ENCODE assay signal across 11 cellular contexts in genomic region chr12:32753605-32754004, GRCh38. TPM values are rescaled to one million over a fixed set of nuclear protein-coding genes. Genes with fewer than 3 reads are reported as not detected.
DNase-seq lines count a peak whose midpoint lies in the region; ATAC-seq and TF ChIP-seq lines count a peak whose summit lies in the region.
"Had no signal": no experiment of that assay in that cellular context is flagged by ENCODE, and none has a peak within 500 bp of the region (broad histone marks: within the 10 kb centered on the region; RNA-seq: fewer than 3 reads in every experiment).

No MANE protein-coding gene starts in this region.

- H3K9ac ChIP-seq in SK-N-SH (peak overlapping the region; percentile 94), endodermal cell (ENCODE audit: extremely low read depth, low read length, poor library complexity, severe bottlenecking) (peak overlapping the region; percentile 1), parathyroid adenoma (no peak overlapping the region)

- H3K4me2 ChIP-seq in SK-N-SH: peak overlapping the region; percentile 87
- peak overlapping the region; percentile 87 for H3K4me2 ChIP-seq in OCI-LY7 (ENCODE audit: low read length)
- H3K4me2 ChIP-seq in parathyroid adenoma (ENCODE audit: low read length): peak overlapping the region; percentile 95

- peaks cover 21% of the 10 kb centered on the region for H3K4me1 Mint-ChIP-seq in endodermal cell

- TF ChIP-seq RAD21 in SK-N-SH (IDR thresholded peaks at IDR 0.05; ENCODE audit: low read length): no peak

- no peak for ATAC-seq in SK-N-SH treated with all-trans-retinoic acid at 6 μM for 48 hours
- ATAC-seq: pancreas had no signal

- no peak for TF ChIP-seq CTCF in SK-N-SH (IDR thresholded peaks at IDR 0.05)
- no peak for TF ChIP-seq CTCF in OCI-LY7 (conservative IDR thresholded peaks at IDR 0.05; ENCODE audit: low read length)
- no peak for TF ChIP-seq CTCF in endodermal cell (conservative IDR thresholded peaks at IDR 0.05)
- no peak for TF ChIP-seq CTCF in parathyroid adenoma (IDR thresholded peaks at IDR 0.05)

- TF ChIP-seq EP300 in SK-N-SH (IDR thresholded peaks at IDR 0.05; ENCODE audit: borderline replicate concordance in 1 of 2, low read depth in 1 of 2, low read length in 1 of 2): no peak

- H4K20me1 ChIP-seq in SK-N-SH (ENCODE audit: insufficient read depth) (no peaks in the 10 kb centered on the region), OCI-LY7 (ENCODE audit: insufficient read depth, low read length) (0 out of 2 replicates have a peak, but pooled peaks cover 6% of the 10 kb centered on the region)

- H3K79me2 ChIP-seq in SK-N-SH (ENCODE audit: insufficient read depth) (peaks cover 29% of the 10 kb centered on the region), OCI-LY7 (ENCODE audit: insufficient read depth, low read depth, low read length) (peaks cover 31% of the 10 kb centered on the region), parathyroid adenoma (peaks cover 2% of the 10 kb centered on the region)

- peak overlapping the region; percentile 32 for H3K27ac Mint-ChIP-seq in endodermal cell

- peaks cover 10% of the 10 kb centered on the region for H3F3A ChIP-seq in SK-N-SH (replicated peaks; ENCODE audit: insufficient read depth)

- H3K9me3 Mint-ChIP-seq in endodermal cell: no peaks in the 10 kb centered on the region

- no peak overlapping the region for H2AFZ ChIP-seq in SK-N-SH (ENCODE audit: low read depth)
- no peak overlapping the region for H2AFZ ChIP-seq in OCI-LY7 (ENCODE audit: low read length)
- no peak overlapping the region for H2AFZ ChIP-seq in parathyroid adenoma

- H3K27me3 Mint-ChIP-seq in endodermal cell (ENCODE audit: insufficient read depth): no peaks in the 10 kb centered on the region

- intact Hi-C loops in OCI-LY7 (cut with micrococcal nuclease; ENCODE audit: unreplicated experiment): loop anchor here (2.0 kb wide), 1 partner anchor 75 kb away; the partner anchor contains the start of gene DNM1L

- BruUV-seq in OCI-LY7 (replicated peaks; lab: Mats Ljungman, UMichigan): no TSS peak

- H3K4me1 ChIP-seq in SK-N-SH (ENCODE audit: control insufficient read depth in 1 of 2, insufficient read depth in 2 of 2, low read depth in 1 of 2, low read length in 1 of 2) (peaks cover 9 to 12% of the 10 kb centered on the region in 2 experiments; a peak in 1 of 4 replicates), OCI-LY7 (ENCODE audit: insufficient read depth, low read length, poor library complexity, severe bottlenecking) (peaks cover 22% of the 10 kb centered on the region), endodermal cell (ENCODE audit: control insufficient read depth, insufficient read depth, low read length) (peaks cover 6% of the 10 kb centered on the region), parathyroid adenoma (no peaks in the 10 kb centered on the region)

- H3K4me3 ChIP-seq in SK-N-SH (ENCODE audit: low read depth in 2 of 2, low read length in 1 of 2) (peak overlapping the region; percentile 87 to 97; a peak in 2 of 4 replicates), OCI-LY7 (ENCODE audit: low read depth, low read length, poor library complexity, severe bottlenecking) (peak overlapping the region; percentile 85), endodermal cell (ENCODE audit: low read length) (peak overlapping the region; percentile 94), parathyroid adenoma (ENCODE audit: low read depth, low read length) (peak overlapping the region; percentile 43)

- WGBS in SK-N-SH (ENCODE audit: low lambda C conversion rate): 81% methylated on average over 4 of the region's 4 CpGs
- 80 to 89% methylated on average over 1 to 3 of the region's 4 CpGs for WGBS in endodermal cell (ENCODE audit: insufficient coverage in 1 of 2, insufficient read length in 1 of 2), 2 experiments

- H3K4me3 Mint-ChIP-seq in endodermal cell: peak overlapping the region; percentile 95

- DNase-seq in SK-N-SH (no peak), OCI-LY7 (ENCODE audit: low spot score) (no peak), endodermal cell (no peak), superior temporal gyrus (ENCODE audit: extremely low spot score) (no peak), iPS-NIHi11 (ENCODE audit: low spot score) (no peak)
- no peak for DNase-seq in activated CD4-positive, CD25-positive, alpha-beta regulatory T cell (lab: John Stamatoyannopoulos, UW)
- DNase-seq: NCI-H510A treated with DMSO at 0.1 percent for 48 hours, pancreas had no signal

- H3K27ac ChIP-seq in SK-N-SH (ENCODE audit: low read depth in 2 of 2, low read length in 1 of 2) (no peak overlapping the region), OCI-LY7 (ENCODE audit: low read depth, low read length, poor library complexity, severe bottlenecking) (no peak overlapping the region), endodermal cell (ENCODE audit: low read depth, low read length) (no peak overlapping the region), parathyroid adenoma (no peak overlapping the region)
- H3K27ac ChIP-seq: 22Rv1, pancreas had no signal

- H3K9me2 ChIP-seq in SK-N-SH (no peaks in the 10 kb centered on the region), OCI-LY7 (ENCODE audit: insufficient read depth, low read length) (no peaks in the 10 kb centered on the region)

- H3K27me3 ChIP-seq in SK-N-SH (ENCODE audit: insufficient read depth) (no peaks in the 10 kb centered on the region), endodermal cell (ENCODE audit: control insufficient read depth, insufficient read depth, low read length, poor library complexity, severe bottlenecking) (no peaks in the 10 kb centered on the region), parathyroid adenoma (ENCODE audit: control insufficient read depth, insufficient read depth, low read length) (no peaks in the 10 kb centered on the region)
- H3K27me3 ChIP-seq: pancreas had no signal

- H3K36me3 ChIP-seq in SK-N-SH (replicated peaks in 1 of 2; ENCODE audit: control insufficient read depth in 1 of 2, insufficient read depth in 2 of 2, low read length in 1 of 2) (peaks cover 35 to 44% of the 10 kb centered on the region in 2 experiments), OCI-LY7 (ENCODE audit: insufficient read depth, low read length) (peaks cover 56% of the 10 kb centered on the region), endodermal cell (ENCODE audit: control insufficient read depth, insufficient read depth, low read length) (peaks cover 54% of the 10 kb centered on the region), parathyroid adenoma (ENCODE audit: control insufficient read depth, insufficient read depth, low read length) (no peaks in the 10 kb centered on the region)

- H3K36me3 Mint-ChIP-seq in endodermal cell (ENCODE audit: low read depth): peaks cover 50% of the 10 kb centered on the region

- CTCF ChIA-PET in SK-N-SH (lab: Yijun Ruan, JAX) (interaction anchor here (1.2 to 3.6 kb wide), 5 partner anchors 9 to 91 kb away, joined by 3 to 28 read pairs (median 26); partner anchors contain the start of gene DNM1L), OCI-LY7 (lab: Charles Lee; ENCODE audit: unreplicated experiment) (no interaction called here)

- POLR2A ChIA-PET in SK-N-SH (lab: Yijun Ruan, JAX) (no interaction called here), OCI-LY7 (lab: Charles Lee) (no interaction called here)

- H3K9me3 ChIP-seq in SK-N-SH (no peaks in the 10 kb centered on the region), OCI-LY7 (ENCODE audit: low read length) (no peaks in the 10 kb centered on the region), endodermal cell (ENCODE audit: control insufficient read depth, low read length) (no peaks in the 10 kb centered on the region), parathyroid adenoma (ENCODE audit: control insufficient read depth, low read length) (no peaks in the 10 kb centered on the region)
- H3K9me3 ChIP-seq: pancreas had no signal

TF ChIP-seq in SK-N-SH, 30 proteins besides CTCF, POLR2A, EP300 and RAD21 (continues in another document):
- TF ChIP-seq GATA2 (CRISPR knock-in tag; IDR thresholded peaks at IDR 0.05): no peak
- no peak for TF ChIP-seq SIN3A (IDR thresholded peaks at IDR 0.05; ENCODE audit: borderline replicate concordance, low read depth, low read length)
- TF ChIP-seq FOXJ3 (CRISPR knock-in tag; IDR thresholded peaks at IDR 0.05): no peak
- no peak for TF ChIP-seq TCF12 (IDR thresholded peaks at IDR 0.05)

TF ChIP-seq in SK-N-SH treated with all-trans-retinoic acid at 6 μM for 48 hours, 23 proteins besides CTCF, POLR2A, EP300 and RAD21 (continues in another document):
- TF ChIP-seq ISL1 (CRISPR knock-in tag; IDR thresholded peaks at IDR 0.05) (no peak), RARB (CRISPR knock-in tag; IDR thresholded peaks at IDR 0.05) (no peak), ZFP30 (CRISPR knock-in tag; IDR thresholded peaks at IDR 0.05) (no peak), ZNF565 (CRISPR knock-in tag; conservative IDR thresholded peaks at IDR 0.05; ENCODE audit: low read depth) (no peak), ZC3H10 (CRISPR knock-in tag; IDR thresholded peaks at IDR 0.05) (no peak), ZFP3 (CRISPR knock-in tag; IDR thresholded peaks at IDR 0.05) (no peak)
- TF ChIP-seq, protein P1, sequence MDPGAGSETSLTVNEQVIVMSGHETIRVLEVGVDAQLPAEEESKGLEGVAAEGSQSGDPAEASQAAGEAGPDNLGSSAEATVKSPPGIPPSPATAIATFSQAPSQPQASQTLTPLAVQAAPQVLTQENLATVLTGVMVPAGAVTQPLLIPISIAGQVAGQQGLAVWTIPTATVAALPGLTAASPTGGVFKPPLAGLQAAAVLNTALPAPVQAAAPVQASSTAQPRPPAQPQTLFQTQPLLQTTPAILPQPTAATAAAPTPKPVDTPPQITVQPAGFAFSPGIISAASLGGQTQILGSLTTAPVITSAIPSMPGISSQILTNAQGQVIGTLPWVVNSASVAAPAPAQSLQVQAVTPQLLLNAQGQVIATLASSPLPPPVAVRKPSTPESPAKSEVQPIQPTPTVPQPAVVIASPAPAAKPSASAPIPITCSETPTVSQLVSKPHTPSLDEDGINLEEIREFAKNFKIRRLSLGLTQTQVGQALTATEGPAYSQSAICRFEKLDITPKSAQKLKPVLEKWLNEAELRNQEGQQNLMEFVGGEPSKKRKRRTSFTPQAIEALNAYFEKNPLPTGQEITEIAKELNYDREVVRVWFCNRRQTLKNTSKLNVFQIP (CRISPR knock-in tag; IDR thresholded peaks at IDR 0.05; ENCODE audit: borderline replicate concordance, low read depth): no peak

RNA-seq across cellular contexts. Expression of gene YARS2, which starts 2.1 kb away (rescaled TPM):
- 14.3 and 16.5 TPM in 2 replicates for polyA plus RNA-seq in SK-N-SH (2012; rRNA removed)
- polyA plus RNA-seq in SK-N-SH (2012; cell fraction: cytosol; rRNA removed): 13.4 and 14.3 TPM in 2 replicates
- 9.4 and 13.2 TPM in 2 replicates for polyA plus RNA-seq in SK-N-SH (2012; cell fraction: nucleus; rRNA removed)
- 39.0 and 42.8 TPM in 2 replicates for total RNA-seq in OCI-LY7 (2014; rRNA removed; shearing (Covaris generic))
- total RNA-seq in OCI-LY7 (2022) (30.2 and 31.5 TPM in 2 replicates), endodermal cell (10 to 100 TPM; 34.1 to 72.7 TPM)
- polyA plus RNA-seq in endodermal cell (2013, experiment 1 of 2): 30.1 TPM
- polyA plus RNA-seq in endodermal cell (2013, experiment 2 of 2): 26.3 TPM

Comparison
In these comparisons a context has a peak if more than half of its experiments do, and no peak if none do; other contexts are left out.
1. H3K4me3 ChIP-seq: peak in every context shown above with its lines; median percentile 94 in endodermal cell; 92 in SK-N-SH; 85 in OCI-LY7; 43 in parathyroid adenoma.